Comparison of ENCODE assay signal across 9 cellular contexts in genomic region chr3:81072591-81072990, GRCh38.
"Had no signal": no experiment of that assay in that cellular context is flagged by ENCODE, and none has a peak within 500 bp of the region (broad histone marks: within the 10 kb centered on the region; RNA-seq: fewer than 3 reads in every experiment).

No MANE protein-coding gene starts in this region.

- H2AFZ ChIP-seq: GM23248, GM23338 had no signal

- H3K36me3 ChIP-seq: HAP-1 had no signal

- DNase-seq: GM23248, GOT3, H7, H9, HCEC 1CT, HFFc6 had no signal

- H3K4me3 ChIP-seq: GM23248, GM23338, HAP-1 had no signal

- H3K4me2 ChIP-seq: GM23338 had no signal

- H3K27ac ChIP-seq: GM23248 had no signal

- H3K4me1 ChIP-seq: HAP-1 had no signal

- H3K9me3 ChIP-seq: HAP-1 had no signal

- H3K9ac ChIP-seq: GM23248 had no signal

- ATAC-seq: GM23338, HCT116 had no signal
